21 cellular contexts compared by ENCODE assay signal in the genomic region with DNA sequence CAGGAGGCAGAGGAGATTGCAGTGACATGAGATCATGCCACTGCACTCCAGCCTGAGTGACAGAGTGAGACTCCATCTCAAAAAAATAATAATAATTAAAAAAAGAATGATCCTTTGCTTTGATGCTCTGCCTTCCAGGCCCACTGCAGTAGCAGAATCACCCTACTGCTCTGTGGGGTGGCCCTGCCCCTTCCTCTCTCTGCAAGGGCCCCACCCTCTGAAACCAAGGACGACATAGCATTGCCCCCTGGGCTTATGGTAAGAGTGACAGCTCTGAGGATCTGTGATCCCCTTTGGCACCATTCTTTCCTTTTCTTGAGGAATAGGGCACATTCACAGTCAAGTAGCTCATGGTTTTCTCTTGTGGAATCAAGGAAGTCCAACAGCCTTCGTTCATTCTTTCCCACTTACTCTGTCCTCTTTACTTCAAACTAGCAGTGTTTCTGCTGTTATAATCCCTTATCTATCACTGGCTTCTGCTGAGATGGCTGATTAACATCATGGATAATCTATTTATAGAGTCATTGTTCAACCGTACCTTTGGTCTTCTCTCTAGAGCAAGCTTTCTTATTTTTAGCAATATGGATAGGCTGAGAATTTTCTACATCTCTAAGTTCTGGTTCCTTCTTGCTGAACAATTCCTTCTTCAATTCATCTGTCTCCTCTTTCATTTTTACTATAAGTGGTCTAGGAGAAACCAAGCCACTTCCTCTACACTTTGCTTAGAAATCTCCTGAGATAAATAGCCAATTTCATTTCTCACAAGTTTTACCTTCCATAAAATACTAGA. TPM values are rescaled to one million over a fixed set of nuclear protein-coding genes. Genes with fewer than 3 reads are reported as not detected.
DNase-seq lines count a peak whose midpoint lies in the region; ATAC-seq and FAIRE-seq lines count a peak whose summit lies in the region.
"Had no signal": no experiment of that assay in that cellular context is flagged by ENCODE, and none has a peak within 500 bp of the region (broad histone marks: within the 10 kb centered on the region; RNA-seq: fewer than 3 reads in every experiment).

No MANE protein-coding gene starts in this region.

- H3K4me1 Mint-ChIP-seq in activated CD4-positive, alpha-beta T cell treated with anti-CD3 and anti-CD28 coated beads, Interleukin-2, amount 10 ng/mL, durations not matched to agents 7 days and 5 days, result peaks cover 24% of the 10 kb centered on the region
- peaks cover 23% of the 10 kb centered on the region for H3K4me1 Mint-ChIP-seq in activated CD8-positive, alpha-beta T cell treated with anti-CD3 and anti-CD28 coated beads, Interleukin-2, amount 10 ng/mL, durations not matched to agents 7 days and 5 days (ENCODE audit: low read depth)
- H3K4me1 Mint-ChIP-seq in naive B cell, result peaks cover 0 to 10% (median 7%) of the 10 kb centered on the region in 3 donors

- POLR2A ChIA-PET in activated CD4-positive, alpha-beta T cell treated with anti-CD3 and anti-CD28 coated beads, Interleukin-2, amount 10 ng/mL, durations not matched to agents 7 days and 5 days (lab: Charles Lee), result no interaction called here
- POLR2A ChIA-PET in activated CD8-positive, alpha-beta T cell treated with anti-CD3 and anti-CD28 coated beads, Interleukin-2, amount 10 ng/mL, durations not matched to agents 7 days and 5 days (lab: Charles Lee), result interaction anchor here (1.2 to 2.1 kb wide), 3 partner anchors 14 to 76 kb away, joined by 3 to 6 read pairs (median 4); no protein-coding TSS in a partner anchor

- peak; percentile 66 for FAIRE-seq in GM18507 (lab: Jason Lieb, UNC)
- FAIRE-seq: A549 had no signal

- peak; percentile 49 for ATAC-seq in activated CD8-positive, alpha-beta T cell treated with anti-CD3 and anti-CD28 coated beads, Interleukin-2, amount 10 ng/mL, durations not matched to agents 7 days and 5 days
- ATAC-seq in naive B cell (ENCODE audit: low read depth in 2 of 2), result no peak
- ATAC-seq: A549; naive thymus-derived CD4-positive, alpha-beta T cell; Panc1 had no signal

- CTCF ChIA-PET in activated CD4-positive, alpha-beta T cell treated with anti-CD3 and anti-CD28 coated beads, Interleukin-2, amount 10 ng/mL, durations not matched to agents 7 days and 5 days (lab: Charles Lee), result interaction anchor here (1.4 to 1.5 kb wide), 2 partner anchors 10 to 178 kb away, joined by 3 to 6 read pairs; no protein-coding TSS in a partner anchor
- CTCF ChIA-PET in activated CD8-positive, alpha-beta T cell treated with anti-CD3 and anti-CD28 coated beads, Interleukin-2, amount 10 ng/mL, durations not matched to agents 7 days and 5 days (lab: Charles Lee), result interaction anchor here (0.8 kb wide), 1 partner anchor 119 kb away, joined by 3 read pairs; no protein-coding TSS in a partner anchor

- no peaks in the 10 kb centered on the region for H3K27me3 Mint-ChIP-seq in activated CD4-positive, alpha-beta T cell treated with anti-CD3 and anti-CD28 coated beads, Interleukin-2, amount 10 ng/mL, durations not matched to agents 7 days and 5 days
- no peaks in the 10 kb centered on the region for H3K27me3 Mint-ChIP-seq in activated CD8-positive, alpha-beta T cell treated with anti-CD3 and anti-CD28 coated beads, Interleukin-2, amount 10 ng/mL, durations not matched to agents 7 days and 5 days (ENCODE audit: low read depth)
- H3K27me3 Mint-ChIP-seq in naive B cell, result no peaks in the 10 kb centered on the region
- H3K27me3 Mint-ChIP-seq: naive thymus-derived CD4-positive, alpha-beta T cell; progenitor cell of endocrine pancreas had no signal

- H3K27ac Mint-ChIP-seq in activated CD4-positive, alpha-beta T cell treated with anti-CD3 and anti-CD28 coated beads, Interleukin-2, amount 10 ng/mL, durations not matched to agents 7 days and 5 days, result peak overlapping the region; percentile 27
- peak overlapping the region; percentile 66 for H3K27ac Mint-ChIP-seq in activated CD8-positive, alpha-beta T cell treated with anti-CD3 and anti-CD28 coated beads, Interleukin-2, amount 10 ng/mL, durations not matched to agents 7 days and 5 days
- peak overlapping the region in 4 of 6 donors; percentile 11 to 81 (median 52) for H3K27ac Mint-ChIP-seq in naive B cell
- H3K27ac Mint-ChIP-seq: progenitor cell of endocrine pancreas had no signal

- no peak for DNase-seq in activated CD4-positive, alpha-beta T cell treated with anti-CD3 and anti-CD28 coated beads, Interleukin-2, amount 10 ng/mL, durations not matched to agents 7 days and 5 days
- no peak for DNase-seq in activated CD4-positive, alpha-beta T cell treated with anti-CD3 and anti-CD28 coated beads for 1 hour
- DNase-seq in GM18507 (ENCODE audit: extremely low spot score, insufficient read length, low read depth) (no peak), naive B cell (no peak), COR-L47 (lab: John Stamatoyannopoulos, UW) (no peak), ecto neural progenitor cell (ENCODE audit: low spot score) (no peak), Ammon's horn (ENCODE audit: low spot score) (no peak)
- DNase-seq in activated CD8-positive, alpha-beta T cell treated with anti-CD3 and anti-CD28 coated beads, Interleukin-2, amount 10 ng/mL, durations not matched to agents 7 days and 5 days, result no peak
- DNase-seq: amygdala; C1 segment of cervical spinal cord; GF-D8; GM23248; naive thymus-derived CD4-positive, alpha-beta T cell; NCI-H1417 treated with DMSO at 0.1 percent for 48 hours; NCI-H748 treated with DMSO at 0.1 percent for 48 hours; SK-N-SH; stimulated activated CD4-positive, alpha-beta T cell treated with anti-CD3 and anti-CD28 coated beads, Interleukin-4, amount 100 ng/mL, for 24 hours; testis had no signal

- H3K9me3 Mint-ChIP-seq in activated CD4-positive, alpha-beta T cell treated with anti-CD3 and anti-CD28 coated beads, Interleukin-2, amount 10 ng/mL, durations not matched to agents 7 days and 5 days, result no peaks in the 10 kb centered on the region
- no peaks in the 10 kb centered on the region for H3K9me3 Mint-ChIP-seq in activated CD8-positive, alpha-beta T cell treated with anti-CD3 and anti-CD28 coated beads, Interleukin-2, amount 10 ng/mL, durations not matched to agents 7 days and 5 days (ENCODE audit: insufficient read depth)
- H3K9me3 Mint-ChIP-seq in naive B cell, result no peaks in the 10 kb centered on the region
- H3K9me3 Mint-ChIP-seq: naive thymus-derived CD4-positive, alpha-beta T cell had no signal

- no peak overlapping the region for H3K4me3 Mint-ChIP-seq in activated CD4-positive, alpha-beta T cell treated with anti-CD3 and anti-CD28 coated beads, Interleukin-2, amount 10 ng/mL, durations not matched to agents 7 days and 5 days
- no peak overlapping the region for H3K4me3 Mint-ChIP-seq in activated CD8-positive, alpha-beta T cell treated with anti-CD3 and anti-CD28 coated beads, Interleukin-2, amount 10 ng/mL, durations not matched to agents 7 days and 5 days
- H3K4me3 Mint-ChIP-seq in naive B cell, result no peak overlapping the region

- H3K36me3 Mint-ChIP-seq in activated CD4-positive, alpha-beta T cell treated with anti-CD3 and anti-CD28 coated beads, Interleukin-2, amount 10 ng/mL, durations not matched to agents 7 days and 5 days (ENCODE audit: low read depth), result peaks cover 33% of the 10 kb centered on the region
- H3K36me3 Mint-ChIP-seq in activated CD8-positive, alpha-beta T cell treated with anti-CD3 and anti-CD28 coated beads, Interleukin-2, amount 10 ng/mL, durations not matched to agents 7 days and 5 days (ENCODE audit: low read depth), result peaks cover 38% of the 10 kb centered on the region
- peaks cover 12 to 13% of the 10 kb centered on the region in 2 donors for H3K36me3 Mint-ChIP-seq in naive B cell

RNA-seq across cellular contexts. Expression of a gene that starts 14.1 kb away (rescaled TPM):
- total RNA-seq in activated CD4-positive, alpha-beta T cell treated with anti-CD3 and anti-CD28 coated beads, Interleukin-2, amount 10 ng/mL, durations not matched to agents 7 days and 5 days, result 10 to 100 TPM; 62.7 to 65.8 TPM
- 10 to 100 TPM; 70.6 to 70.8 TPM for total RNA-seq in activated CD8-positive, alpha-beta T cell treated with anti-CD3 and anti-CD28 coated beads, Interleukin-2, amount 10 ng/mL, durations not matched to agents 7 days and 5 days
- 10 to 100 TPM; 44.9 to 96.2 (median 53.0) TPM for polyA plus RNA-seq in naive B cell (ENCODE audit: low read depth in 6 of 6)

RNA-seq across cellular contexts. Expression of a gene that starts 14.7 kb away (rescaled TPM):
- total RNA-seq in activated CD4-positive, alpha-beta T cell treated with anti-CD3 and anti-CD28 coated beads, Interleukin-2, amount 10 ng/mL, durations not matched to agents 7 days and 5 days, result under 1 TPM; 0.27 to 0.50 TPM
- under 1 TPM; 0.10 to 0.18 TPM for total RNA-seq in activated CD8-positive, alpha-beta T cell treated with anti-CD3 and anti-CD28 coated beads, Interleukin-2, amount 10 ng/mL, durations not matched to agents 7 days and 5 days
- polyA plus RNA-seq in naive B cell (ENCODE audit: low read depth in 6 of 6), result 1 to 10 TPM in 1 of 6 donors, under 1 TPM in 2, not detected in 3; 0.26 to 1.0 (median 0.44) TPM
- total RNA-seq: GM23248 had no signal
- polyA plus RNA-seq: naive thymus-derived CD4-positive, alpha-beta T cell had no signal

RNA-seq across cellular contexts. Expression of a gene that starts 49.1 kb away (rescaled TPM):
- not detected for total RNA-seq in activated CD4-positive, alpha-beta T cell treated with anti-CD3 and anti-CD28 coated beads, Interleukin-2, amount 10 ng/mL, durations not matched to agents 7 days and 5 days
- not detected for total RNA-seq in activated CD8-positive, alpha-beta T cell treated with anti-CD3 and anti-CD28 coated beads, Interleukin-2, amount 10 ng/mL, durations not matched to agents 7 days and 5 days
- under 1 TPM in 2 of 6 donors, not detected in 4; 0.04 to 0.08 TPM for polyA plus RNA-seq in naive B cell (ENCODE audit: low read depth in 6 of 6)
- total RNA-seq: GM23248 had no signal
- polyA plus RNA-seq: GM23248; naive thymus-derived CD4-positive, alpha-beta T cell had no signal
